ENCODE assay signal across 26 cellular contexts in the genomic region with DNA sequence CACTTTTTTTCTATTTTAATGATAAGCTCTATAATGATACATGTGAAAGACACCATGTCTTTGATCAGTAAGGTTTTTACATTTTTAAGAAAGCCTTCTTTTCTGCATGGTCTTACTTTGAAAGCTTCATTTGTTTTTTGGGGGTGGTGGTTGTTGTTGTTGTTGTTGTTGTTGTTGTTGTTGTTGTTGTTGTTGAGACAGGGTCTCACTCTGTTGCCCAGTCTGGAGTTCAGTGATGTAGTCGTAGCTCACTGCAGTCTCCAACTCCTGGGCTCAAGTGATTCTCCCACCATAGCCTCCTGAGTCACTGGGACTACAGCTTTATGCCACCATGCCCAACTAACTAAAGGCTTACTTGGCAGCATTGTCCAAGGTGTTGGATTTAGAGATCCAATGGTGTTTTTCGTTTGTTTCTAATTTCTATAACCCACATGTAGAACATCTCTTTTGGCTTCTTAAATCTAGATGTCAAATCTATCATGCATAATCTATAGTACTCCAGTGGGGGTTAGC.
"Had no signal": no experiment of that assay in that cellular context is flagged by ENCODE, and none has a peak within 500 bp of the region (broad histone marks: within the 10 kb centered on the region; RNA-seq: fewer than 3 reads in every experiment).

No MANE protein-coding gene starts in this region.

- H3K27ac Mint-ChIP-seq: activated CD4-positive, alpha-beta T cell treated with anti-CD3 and anti-CD28 coated beads, Interleukin-2, amount 10 ng/mL, durations not matched to agents 24 days and 14 days; activated CD8-positive, alpha-beta T cell treated with anti-CD3 and anti-CD28 coated beads for 36 hours; activated naive CD8-positive, alpha-beta T cell treated with anti-CD3 and anti-CD28 coated beads for 36 hours; activated T-helper 17 cell treated with anti-CD3 and anti-CD28 coated beads, Interleukin-2, amount 50 U/mL, for 72 hours; T-cell; T-helper 17 cell had no signal

- H3K4me3 ChIP-seq: Peyer's patch had no signal

- ATAC-seq: activated CD8-positive, alpha-beta T cell treated with anti-CD3 and anti-CD28 coated beads for 36 hours; activated T-cell treated with anti-CD3 and anti-CD28 coated beads, Interleukin-2, amount 50 U/mL, for 4 hours; activated T-helper 17 cell treated with anti-CD3 and anti-CD28 coated beads, Interleukin-2, amount 50 U/mL, for 72 hours; SK-N-SH treated with all-trans-retinoic acid at 6 μM for 48 hours; T-cell; T-helper 17 cell had no signal

- H3K4me1 ChIP-seq: Peyer's patch had no signal

- H3K27ac ChIP-seq: brain microvascular endothelial cell, Peyer's patch, WERI-Rb-1 had no signal

- DNase-seq: activated CD4-positive, alpha-beta T cell treated with anti-CD3 and anti-CD28 coated beads, Interleukin-2, amount 10 ng/mL, durations not matched to agents 24 days and 14 days; activated CD4-positive, alpha-beta T cell treated with anti-CD3 and anti-CD28 coated beads, Interleukin-2, amount 50 U/mL, for 4 hours; activated CD8-positive, alpha-beta T cell treated with anti-CD3 and anti-CD28 coated beads for 36 hours; activated effector memory CD4-positive, alpha-beta T cell treated with anti-CD3 and anti-CD28 coated beads, Interleukin-2, amount 50 U/mL, for 16 hours; activated naive CD4-positive, alpha-beta T cell; activated naive CD4-positive, alpha-beta T cell treated with anti-CD3 and anti-CD28 coated beads, Interleukin-2, amount 50 U/mL, for 16 hours; activated naive CD8-positive, alpha-beta T cell treated with anti-CD3 and anti-CD28 coated beads for 36 hours; activated T-cell treated with anti-CD3 and anti-CD28 coated beads, Interleukin-2, amount 50 U/mL, for 4 hours; amniotic stem cell; aorta; brain microvascular endothelial cell; Karpas-422; NCI-H1105; NCI-H1436; NCI-H1694; NCI-H1930; NCI-H345; NCI-H524 treated with DMSO at 0.1 percent for 48 hours; Peyer's patch; RPMI8226; SIG-M5; T-cell; T-helper 17 cell; WERI-Rb-1 had no signal

- H3K27me3 ChIP-seq: brain microvascular endothelial cell, Peyer's patch had no signal

- H3K27me3 Mint-ChIP-seq: activated CD4-positive, alpha-beta T cell treated with anti-CD3 and anti-CD28 coated beads, Interleukin-2, amount 10 ng/mL, durations not matched to agents 24 days and 14 days; activated CD8-positive, alpha-beta T cell treated with anti-CD3 and anti-CD28 coated beads for 36 hours; activated naive CD8-positive, alpha-beta T cell treated with anti-CD3 and anti-CD28 coated beads for 36 hours; activated T-helper 17 cell treated with anti-CD3 and anti-CD28 coated beads, Interleukin-2, amount 50 U/mL, for 72 hours; T-cell; T-helper 17 cell had no signal

- H3K9me3 Mint-ChIP-seq: activated T-cell treated with anti-CD3 and anti-CD28 coated beads, Interleukin-2, amount 50 U/mL, for 4 hours; activated T-helper 17 cell treated with anti-CD3 and anti-CD28 coated beads, Interleukin-2, amount 50 U/mL, for 72 hours; T-cell had no signal

- H3K36me3 ChIP-seq: brain microvascular endothelial cell had no signal

- H3K9me3 ChIP-seq: Peyer's patch had no signal

- H3K4me3 Mint-ChIP-seq: activated CD4-positive, alpha-beta T cell treated with anti-CD3 and anti-CD28 coated beads, Interleukin-2, amount 10 ng/mL, durations not matched to agents 24 days and 14 days; activated CD8-positive, alpha-beta T cell treated with anti-CD3 and anti-CD28 coated beads for 36 hours; activated naive CD8-positive, alpha-beta T cell treated with anti-CD3 and anti-CD28 coated beads for 36 hours; activated T-cell treated with anti-CD3 and anti-CD28 coated beads, Interleukin-2, amount 50 U/mL, for 4 hours; activated T-helper 17 cell treated with anti-CD3 and anti-CD28 coated beads, Interleukin-2, amount 50 U/mL, for 72 hours; T-cell; T-helper 17 cell had no signal
